In genomic region chr14:34460295-34460694, GRCh38 we compare ENCODE assay signal across 12 cellular contexts. TPM values are rescaled to one million over a fixed set of nuclear protein-coding genes. Genes with fewer than 3 reads are reported as not detected.
DNase-seq lines count a peak whose midpoint lies in the region; ATAC-seq, FAIRE-seq and TF ChIP-seq lines count a peak whose summit lies in the region.
"Had no signal": no experiment of that assay in that cellular context is flagged by ENCODE, and none has a peak within 500 bp of the region (broad histone marks: within the 10 kb centered on the region; RNA-seq: fewer than 3 reads in every experiment).

No MANE protein-coding gene starts in this region.

- H3K27me3 ChIP-seq in CD4-positive, CD25-positive, alpha-beta regulatory T cell (ENCODE audit: control insufficient read depth, insufficient read depth, low read length): no peaks in the 10 kb centered on the region
- H3K27me3 ChIP-seq in HUES6 (ENCODE audit: control insufficient read depth, insufficient read depth, low read length) (no peaks in the 10 kb centered on the region), astrocyte (ENCODE audit: insufficient read depth, low read length) (no peaks in the 10 kb centered on the region), muscle layer of duodenum (ENCODE audit: low read depth, low read length) (no peaks in the 10 kb centered on the region)
- H3K27me3 ChIP-seq: heart left ventricle had no signal

- no peak for ATAC-seq in CD4-positive, CD25-positive, alpha-beta regulatory T cell (ENCODE audit: low read depth in 2 of 2)
- no peak for ATAC-seq in HG02884 (IDR thresholded peaks at IDR 0.05; ENCODE audit: unreplicated experiment)
- ATAC-seq in HG02763 (IDR thresholded peaks at IDR 0.05; ENCODE audit: unreplicated experiment): no peak
- ATAC-seq: heart left ventricle had no signal

- no peak overlapping the region for H3K27ac Mint-ChIP-seq in CD4-positive, CD25-positive, alpha-beta regulatory T cell
- peak overlapping the region; percentile 51 for H3K27ac Mint-ChIP-seq in astrocyte (ENCODE audit: unreplicated experiment)

- H3K9ac ChIP-seq in HUES6 (ENCODE audit: low read length) (no peak overlapping the region), astrocyte (ENCODE audit: low read length) (peak overlapping the region; percentile 90)

- no peaks in the 10 kb centered on the region for H3K27me3 Mint-ChIP-seq in CD4-positive, CD25-positive, alpha-beta regulatory T cell
- H3K27me3 Mint-ChIP-seq in astrocyte (ENCODE audit: low read depth, unreplicated experiment): no peaks in the 10 kb centered on the region

- H3K27ac ChIP-seq in CD4-positive, CD25-positive, alpha-beta regulatory T cell (ENCODE audit: insufficient read depth, low read length, poor library complexity, severe bottlenecking): no peak overlapping the region
- H3K27ac ChIP-seq in HUES6 (ENCODE audit: low read depth, low read length) (no peak overlapping the region), astrocyte (ENCODE audit: low read depth, low read length) (peak overlapping the region; percentile 12), muscle layer of duodenum (ENCODE audit: low read length) (peak overlapping the region; percentile 90)
- H3K27ac ChIP-seq: WERI-Rb-1 had no signal

- H3K4me2 ChIP-seq in astrocyte (ENCODE audit: low read length): peak overlapping the region; percentile 94

- no peaks in the 10 kb centered on the region for H3K36me3 Mint-ChIP-seq in CD4-positive, CD25-positive, alpha-beta regulatory T cell
- H3K36me3 Mint-ChIP-seq in astrocyte (ENCODE audit: low read depth, unreplicated experiment): no peaks in the 10 kb centered on the region

- peaks cover 4 to 22% (median 17%) of the 10 kb centered on the region in 4 donors for H3K4me1 Mint-ChIP-seq in CD4-positive, CD25-positive, alpha-beta regulatory T cell
- H3K4me1 Mint-ChIP-seq in astrocyte (ENCODE audit: low read depth, unreplicated experiment): peaks cover 8% of the 10 kb centered on the region

- peaks cover 40% of the 10 kb centered on the region for H4K20me1 ChIP-seq in astrocyte (ENCODE audit: insufficient read depth, low read length)

- H3K4me3 ChIP-seq in CD4-positive, CD25-positive, alpha-beta regulatory T cell (ENCODE audit: low read depth, low read length): peak overlapping the region; percentile 86
- H3K4me3 ChIP-seq in HUES6 (ENCODE audit: low read depth, low read length) (peak overlapping the region; percentile 85), astrocyte (ENCODE audit: insufficient read depth, low read depth, low read length) (peak overlapping the region; percentile 96), muscle layer of duodenum (ENCODE audit: low read depth in 1 of 2, low read length in 2 of 2) (peak overlapping the region; percentile 69 to 80)

- peaks cover 58% of the 10 kb centered on the region for H3K79me2 ChIP-seq in astrocyte (ENCODE audit: insufficient read depth, low read length)

- peaks cover 4% of the 10 kb centered on the region for H3K36me3 ChIP-seq in CD4-positive, CD25-positive, alpha-beta regulatory T cell (ENCODE audit: control insufficient read depth, insufficient read depth, low read length)
- H3K36me3 ChIP-seq in HUES6 (ENCODE audit: control insufficient read depth, insufficient read depth, low read length) (peaks cover 11% of the 10 kb centered on the region), astrocyte (ENCODE audit: insufficient read depth, low read length) (peaks cover under 1% of the 10 kb centered on the region), muscle layer of duodenum (ENCODE audit: control insufficient read depth in 1 of 2, insufficient read depth in 2 of 2, low read length in 2 of 2) (peaks cover 0 to 3% of the 10 kb centered on the region in 2 donors)

- H3K4me3 Mint-ChIP-seq in CD4-positive, CD25-positive, alpha-beta regulatory T cell: peak overlapping the region in 3 of 4 donors; percentile 84 to 93 (median 90)
- H3K4me3 Mint-ChIP-seq in astrocyte (ENCODE audit: unreplicated experiment): peak overlapping the region; percentile 92

- TF ChIP-seq CTCF in astrocyte (IDR thresholded peaks at IDR 0.05; ENCODE audit: insufficient read depth, low read depth, low read length): no peak

- DNase-seq in CD4-positive, CD25-positive, alpha-beta regulatory T cell: no peak
- no peak for DNase-seq in astrocyte (ENCODE audit: low read depth)
- DNase-seq in RPMI8226: no peak
- DNase-seq in NCI-H1105 treated with DMSO at 0.1 percent for 48 hours (lab: John Stamatoyannopoulos, UW): no peak
- DNase-seq: DMS79, heart left ventricle, NCI-H446 treated with DMSO at 0.1 percent for 48 hours, WERI-Rb-1 had no signal

- no peaks in the 10 kb centered on the region for H3K9me3 ChIP-seq in CD4-positive, CD25-positive, alpha-beta regulatory T cell (ENCODE audit: control insufficient read depth in 2 of 2, low read length in 2 of 2)
- H3K9me3 ChIP-seq in HUES6 (ENCODE audit: control insufficient read depth, insufficient read depth, low read depth, low read length) (no peaks in the 10 kb centered on the region), astrocyte (ENCODE audit: insufficient read depth, low read depth, low read length) (no peaks in the 10 kb centered on the region), muscle layer of duodenum (ENCODE audit: control insufficient read depth in 1 of 2, low read length in 2 of 2) (no peaks in the 10 kb centered on the region)
- H3K9me3 ChIP-seq: heart left ventricle had no signal

- peaks cover 11% of the 10 kb centered on the region for H3K4me1 ChIP-seq in CD4-positive, CD25-positive, alpha-beta regulatory T cell (ENCODE audit: control insufficient read depth, insufficient read depth, low read length, poor library complexity, severe bottlenecking)
- H3K4me1 ChIP-seq in HUES6 (ENCODE audit: control insufficient read depth, insufficient read depth, low read length) (peaks cover 8% of the 10 kb centered on the region), astrocyte (ENCODE audit: insufficient read depth, low read length) (peaks cover 14% of the 10 kb centered on the region), muscle layer of duodenum (ENCODE audit: control insufficient read depth in 1 of 2, insufficient read depth in 2 of 2, low read length in 2 of 2) (peaks cover 4 to 6% of the 10 kb centered on the region in 2 donors)

- FAIRE-seq in astrocyte (lab: Jason Lieb, UNC): no peak

- H2AFZ ChIP-seq in astrocyte (ENCODE audit: low read depth, low read length): no peak overlapping the region

- H3K9me3 Mint-ChIP-seq in CD4-positive, CD25-positive, alpha-beta regulatory T cell: no peaks in the 10 kb centered on the region
- no peaks in the 10 kb centered on the region for H3K9me3 Mint-ChIP-seq in astrocyte (ENCODE audit: unreplicated experiment)

RNA-seq across cellular contexts. Expression of gene SPTSSA, which starts 1.7 kb away (rescaled TPM):
- 4.0 TPM for total RNA-seq in CD4-positive, CD25-positive, alpha-beta regulatory T cell
- polyA plus RNA-seq in CD4-positive, CD25-positive, alpha-beta regulatory T cell: 10 to 100 TPM in 1 of 4 donors, 1 to 10 TPM in 3; 8.1 to 10.7 (median 8.3) TPM
- 23.5 and 26.6 TPM in 2 replicates for total RNA-seq in astrocyte

Comparison
In these comparisons a context has a peak if more than half of its experiments do, and no peak if none do; other contexts are left out.
1. H3K27ac ChIP-seq: peak in astrocyte (single experiment) and muscle layer of duodenum (single experiment); none in CD4-positive, CD25-positive, alpha-beta regulatory T cell (single experiment) and HUES6 (single experiment).
2. Peak in every context shown above with its lines, with median percentiles within 50 percentile points of each other: H3K4me3 ChIP-seq.